28 cellular contexts compared by ENCODE assay signal in genomic region chr13:20990910-20991525, GRCh38.
DNase-seq lines count a peak whose midpoint lies in the region; ATAC-seq and TF ChIP-seq lines count a peak whose summit lies in the region.
"Had no signal": no experiment of that assay in that cellular context is flagged by ENCODE, and none has a peak within 500 bp of the region (broad histone marks: within the 10 kb centered on the region; RNA-seq: fewer than 3 reads in every experiment).

No MANE protein-coding gene starts in this region.

- peaks cover 53% of the 10 kb centered on the region for H3F3A ChIP-seq in GM23248 (ENCODE audit: insufficient read depth)

- no TSS peak for BruUV-seq in IMR-90 (replicated peaks; lab: Mats Ljungman, UMichigan)

- H3K79me1 ChIP-seq in IMR-90 (ENCODE audit: low read depth in 1 of 2, low read length in 2 of 2), result peaks cover 45 to 78% of the 10 kb centered on the region in 2 experiments

- H3K9me2 ChIP-seq in GM23248 (ENCODE audit: insufficient read depth), result no peaks in the 10 kb centered on the region

- H3K79me2 ChIP-seq in GM23248 (ENCODE audit: insufficient read depth) (peaks cover 89% of the 10 kb centered on the region), osteoblast (ENCODE audit: insufficient read depth, low read length) (peaks cover 87% of the 10 kb centered on the region)

- intact Hi-C loops in IMR-90 (cut with micrococcal nuclease), result no loop called here

- peak overlapping the region; percentile 86 for H3K27ac Mint-ChIP-seq in endodermal cell
- H3K27ac Mint-ChIP-seq: activated CD4-positive, alpha-beta memory T cell treated with anti-CD3 and anti-CD28 coated beads for 36 hours; activated naive CD4-positive, alpha-beta T cell treated with anti-CD3 and anti-CD28 coated beads, Interleukin-2, amount 10 ng/mL, durations not matched to agents 7 days and 5 days; activated T-helper 1 cell treated with anti-CD3 and anti-CD28 coated beads, Interleukin-12 subunit alpha, Interleukin-12 subunit beta, Interleukin-2, Interleukin-4 antibody, amounts not matched to agents 30 ng/mL and 10 ng/mL and 1 ng/mL, durations not matched to agents 14 hours and 24 hours and 36 hours; IgD-negative memory B cell; naive thymus-derived CD4-positive, alpha-beta T cell had no signal

- dilution Hi-C loops in IMR-90 (cut with HindIII; ENCODE audit: low sequenced_read_pairs, unreplicated experiment), result no loop called here

- no peak overlapping the region for H4K91ac ChIP-seq in IMR-90 (ENCODE audit: insufficient read depth, low read depth, low read length)

- DNase-seq in GM23248 (peak; percentile 28), IMR-90 (no peak), endodermal cell (no peak), osteoblast (ENCODE audit: insufficient read length, low spot score, missing footprints) (no peak), G401 (ENCODE audit: low spot score) (no peak), NCI-H1417 treated with DMSO at 0.1 percent for 48 hours (lab: John Stamatoyannopoulos, UW) (no peak), GM20000 (ENCODE audit: low spot score) (no peak)
- DNase-seq: activated CD4-positive, alpha-beta memory T cell treated with anti-CD3 and anti-CD28 coated beads for 36 hours; activated CD8-positive, alpha-beta memory T cell treated with anti-CD3 and anti-CD28 coated beads, Interleukin-2, amount 50 U/mL, for 4 hours; activated naive CD4-positive, alpha-beta T cell treated with anti-CD3 and anti-CD28 coated beads, Interleukin-2, amount 10 ng/mL, durations not matched to agents 7 days and 5 days; amniotic stem cell; brain microvascular endothelial cell; Calu3; DND-41; effector CD4-positive, alpha-beta T cell; midbrain; naive thymus-derived CD4-positive, alpha-beta T cell; NCI-H1092 treated with DMSO at 0.1 percent for 48 hours; NCI-H2029; NCI-H526 treated with DMSO at 0.1 percent for 48 hours; occipital lobe; small intestine; stimulated activated CD4-positive, alpha-beta T cell treated with anti-CD3 and anti-CD28 coated beads, Interleukin-1b, Interleukin-23, amount 100 ng/mL, for 48 hours; transverse colon had no signal

- H3K36me3 ChIP-seq in GM23248 (ENCODE audit: low read depth) (peaks cover 32% of the 10 kb centered on the region), IMR-90 (ENCODE audit: control insufficient read depth, insufficient read depth, low read length) (peaks cover 64% of the 10 kb centered on the region), endodermal cell (ENCODE audit: control insufficient read depth, insufficient read depth, low read length) (peaks cover 82% of the 10 kb centered on the region), osteoblast (ENCODE audit: insufficient read depth, low read length) (peaks cover 65% of the 10 kb centered on the region)

- POLR2A ChIA-PET in IMR-90 (lab: Charles Lee; ENCODE audit: unreplicated experiment), result no interaction called here

- 0 out of 2 replicates have a peak overlapping the region, but pooled peaks have one; percentile 30 for H2AK5ac ChIP-seq in IMR-90 (ENCODE audit: low read depth, low read length)

- no peak overlapping the region for H3K4me3 ChIP-seq in GM23248
- H3K4me3 ChIP-seq in IMR-90 (ENCODE audit: insufficient read depth, low read depth, low read length), result no peak overlapping the region
- H3K4me3 ChIP-seq in endodermal cell (ENCODE audit: low read length), result no peak overlapping the region
- H3K4me3 ChIP-seq in osteoblast (ENCODE audit: insufficient read depth, low read length), result no peak overlapping the region
- H3K4me3 ChIP-seq: transverse colon had no signal

- H3K27me3 Mint-ChIP-seq in endodermal cell (ENCODE audit: insufficient read depth), result no peaks in the 10 kb centered on the region
- H3K27me3 Mint-ChIP-seq: activated CD4-positive, alpha-beta memory T cell treated with anti-CD3 and anti-CD28 coated beads for 36 hours; IgD-negative memory B cell had no signal

- H3K9me3 ChIP-seq in GM23248 (ENCODE audit: low read depth) (no peaks in the 10 kb centered on the region), IMR-90 (ENCODE audit: control insufficient read depth, insufficient read depth, low read length) (no peaks in the 10 kb centered on the region), endodermal cell (ENCODE audit: control insufficient read depth, low read length) (no peaks in the 10 kb centered on the region), osteoblast (ENCODE audit: low read depth, low read length) (no peaks in the 10 kb centered on the region)
- H3K9me3 ChIP-seq: transverse colon had no signal

- H3K4me2 ChIP-seq in GM23248 (ENCODE audit: unreplicated experiment) (no peak overlapping the region), IMR-90 (ENCODE audit: low read depth, low read length) (no peak overlapping the region), osteoblast (ENCODE audit: insufficient read depth, low read length) (no peak overlapping the region)

- H2BK120ac ChIP-seq in IMR-90 (ENCODE audit: low read depth, low read length), result no peak overlapping the region

- no peaks in the 10 kb centered on the region for H3K27me3 ChIP-seq in GM23248 (replicated peaks; ENCODE audit: insufficient read depth)
- H3K27me3 ChIP-seq in IMR-90 (ENCODE audit: control insufficient read depth, insufficient read depth, low read length), result no peaks in the 10 kb centered on the region
- H3K27me3 ChIP-seq in endodermal cell (ENCODE audit: control insufficient read depth, insufficient read depth, low read length, poor library complexity, severe bottlenecking), result no peaks in the 10 kb centered on the region
- H3K27me3 ChIP-seq in osteoblast (ENCODE audit: insufficient read depth, low read length), result no peaks in the 10 kb centered on the region
- H3K27me3 ChIP-seq: brain microvascular endothelial cell, transverse colon had no signal

- H4K5ac ChIP-seq in IMR-90 (ENCODE audit: low read depth, low read length), result no peak overlapping the region

- 86 to 89% methylated on average over 14 of the region's 14 CpGs for WGBS in GM23248 (ENCODE audit: low coverage in 1 of 2, low lambda C conversion rate in 2 of 2, missing lambda C conversion rate in 2 of 2), 2 experiments
- WGBS in IMR-90 (ENCODE audit: extremely low coverage in 2 of 2, insufficient read length in 1 of 2), 2 experiments, result 100% methylated on average over 4 of the region's 14 CpGs; no CpG with 5 or more reads in 1 of the 2 experiments
- 97 to 100% methylated on average over 9 to 14 of the region's 14 CpGs for WGBS in endodermal cell (ENCODE audit: insufficient coverage in 1 of 2, insufficient read length in 1 of 2), 2 experiments

- no peak overlapping the region for H4K8ac ChIP-seq in IMR-90 (ENCODE audit: low read depth in 2 of 2, low read length in 2 of 2)

- H3K4ac ChIP-seq in IMR-90 (ENCODE audit: low read depth, low read length), result no peak overlapping the region

- no peak overlapping the region for H2BK20ac ChIP-seq in IMR-90 (ENCODE audit: low read depth, low read length)

- H3K9ac ChIP-seq in GM23248 (no peak overlapping the region), IMR-90 (ENCODE audit: low read depth, low read length) (no peak overlapping the region), endodermal cell (ENCODE audit: extremely low read depth, low read length, poor library complexity, severe bottlenecking) (no peak overlapping the region)

- no peaks in the 10 kb centered on the region for H3K9me3 Mint-ChIP-seq in endodermal cell
- H3K9me3 Mint-ChIP-seq: activated CD4-positive, alpha-beta memory T cell treated with anti-CD3 and anti-CD28 coated beads for 36 hours; activated naive CD4-positive, alpha-beta T cell treated with anti-CD3 and anti-CD28 coated beads, Interleukin-2, amount 10 ng/mL, durations not matched to agents 7 days and 5 days; activated T-helper 1 cell treated with anti-CD3 and anti-CD28 coated beads, Interleukin-12 subunit alpha, Interleukin-12 subunit beta, Interleukin-2, Interleukin-4 antibody, amounts not matched to agents 30 ng/mL and 10 ng/mL and 1 ng/mL, durations not matched to agents 14 hours and 24 hours and 36 hours; IgD-negative memory B cell; naive thymus-derived CD4-positive, alpha-beta T cell had no signal

- peaks cover 43% of the 10 kb centered on the region for H3K9me1 ChIP-seq in IMR-90 (ENCODE audit: insufficient read depth, low read length)

- TF ChIP-seq CTCF in IMR-90 (conservative IDR thresholded peaks at IDR 0.05; ENCODE audit: low read depth, low read length) (no peak), endodermal cell (conservative IDR thresholded peaks at IDR 0.05) (peak; percentile 31), osteoblast (IDR thresholded peaks at IDR 0.05; ENCODE audit: extremely low read depth, low read depth, low read length) (no peak), GM20000 (IDR thresholded peaks at IDR 0.05; ENCODE audit: extremely low read depth, missing control alignments) (no peak)

- H3K4me3 Mint-ChIP-seq in endodermal cell, result no peak overlapping the region
- H3K4me3 Mint-ChIP-seq: activated CD4-positive, alpha-beta memory T cell treated with anti-CD3 and anti-CD28 coated beads for 36 hours; activated naive CD4-positive, alpha-beta T cell treated with anti-CD3 and anti-CD28 coated beads, Interleukin-2, amount 10 ng/mL, durations not matched to agents 7 days and 5 days; activated T-helper 1 cell treated with anti-CD3 and anti-CD28 coated beads, Interleukin-12 subunit alpha, Interleukin-12 subunit beta, Interleukin-2, Interleukin-4 antibody, amounts not matched to agents 30 ng/mL and 10 ng/mL and 1 ng/mL, durations not matched to agents 14 hours and 24 hours and 36 hours; IgD-negative memory B cell; naive thymus-derived CD4-positive, alpha-beta T cell had no signal

- H2AFZ ChIP-seq in GM23248 (no peak overlapping the region), IMR-90 (replicated peaks; ENCODE audit: low read length, poor library complexity) (no peak overlapping the region), osteoblast (ENCODE audit: low read length) (no peak overlapping the region)

- no peak overlapping the region for H3K56ac ChIP-seq in IMR-90 (ENCODE audit: extremely low read depth, insufficient read depth, low read length)

- CTCF ChIA-PET in IMR-90 (lab: Yijun Ruan, JAX), result no interaction called here

- no peak overlapping the region for H3K27ac ChIP-seq in GM23248
- H3K27ac ChIP-seq in IMR-90 (ENCODE audit: insufficient read depth, low read length), result no peak overlapping the region
- H3K27ac ChIP-seq in endodermal cell (ENCODE audit: low read depth, low read length), result no peak overlapping the region
- peak overlapping the region; percentile 49 for H3K27ac ChIP-seq in osteoblast (ENCODE audit: low read depth, low read length)
- H3K27ac ChIP-seq: brain microvascular endothelial cell, C4-2B, transverse colon had no signal

- H3K4me1 Mint-ChIP-seq in endodermal cell, result no peaks in the 10 kb centered on the region

- in situ Hi-C loops in GM23248 (cut with MboI), result no loop called here
- in situ Hi-C loops in IMR-90 (cut with MboI; ENCODE audit: low sequenced_read_pairs), result no loop called here
- in situ Hi-C loops in G401 (cut with HindIII; ENCODE audit: low sequenced_read_pairs), result no loop called here

- H4K20me1 ChIP-seq in GM23248 (ENCODE audit: insufficient read depth), result peaks cover 6% of the 10 kb centered on the region; the same call in 1 of the 2 replicates
- peaks cover 75% of the 10 kb centered on the region for H4K20me1 ChIP-seq in IMR-90 (ENCODE audit: insufficient read depth, low read length)
- peaks cover 26% of the 10 kb centered on the region for H4K20me1 ChIP-seq in osteoblast (ENCODE audit: insufficient read depth, low read length)

- no peak overlapping the region for H3K18ac ChIP-seq in IMR-90 (ENCODE audit: low read depth, low read length)

- H3K23ac ChIP-seq in IMR-90 (ENCODE audit: low read depth, low read length), result no peak overlapping the region

- peak overlapping the region; percentile 16 for H2BK5ac ChIP-seq in IMR-90 (ENCODE audit: low read depth, low read length, poor library complexity, severe bottlenecking)

- ATAC-seq in IMR-90 (ENCODE audit: low read depth), result no peak
- ATAC-seq: activated CD4-positive, CD25-positive, alpha-beta regulatory T cell treated with anti-CD3 and anti-CD28 coated beads, Interleukin-2, amount 50 U/mL, for 24 hours; naive thymus-derived CD4-positive, alpha-beta T cell had no signal

- H2AK9ac ChIP-seq in IMR-90 (replicated peaks; ENCODE audit: low read depth, low read length, poor library complexity), result no peak overlapping the region

- H3K36me3 Mint-ChIP-seq in endodermal cell (ENCODE audit: low read depth), result peaks cover 60% of the 10 kb centered on the region
- H3K36me3 Mint-ChIP-seq: activated CD4-positive, alpha-beta memory T cell treated with anti-CD3 and anti-CD28 coated beads for 36 hours; activated naive CD4-positive, alpha-beta T cell treated with anti-CD3 and anti-CD28 coated beads, Interleukin-2, amount 10 ng/mL, durations not matched to agents 7 days and 5 days; naive thymus-derived CD4-positive, alpha-beta T cell had no signal

- no peak; the same call in 1 of the 2 replicates for TF ChIP-seq RAD21 in IMR-90 (IDR thresholded peaks at IDR 0.05; ENCODE audit: low read length)

- no peak for TF ChIP-seq POLR2A in IMR-90 (IDR thresholded peaks at IDR 0.05; ENCODE audit: low read depth, low read length)

- H3K4me1 ChIP-seq in GM23248 (ENCODE audit: insufficient read depth), result peaks cover 31% of the 10 kb centered on the region
- peaks cover 16% of the 10 kb centered on the region for H3K4me1 ChIP-seq in IMR-90 (ENCODE audit: control insufficient read depth, insufficient read depth, low read length)
- H3K4me1 ChIP-seq in endodermal cell (ENCODE audit: control insufficient read depth, insufficient read depth, low read length), result no peaks in the 10 kb centered on the region
- H3K4me1 ChIP-seq in osteoblast (ENCODE audit: insufficient read depth, low read length), result peaks cover 17% of the 10 kb centered on the region
- H3K4me1 ChIP-seq: transverse colon had no signal

- H3K14ac ChIP-seq in IMR-90 (replicated peaks; ENCODE audit: low read depth, low read length), result no peak overlapping the region

- H2BK15ac ChIP-seq in IMR-90 (ENCODE audit: low read depth, low read length), result no peak overlapping the region
